Comparison of ENCODE assay signal across 31 cellular contexts in the genomic region with DNA sequence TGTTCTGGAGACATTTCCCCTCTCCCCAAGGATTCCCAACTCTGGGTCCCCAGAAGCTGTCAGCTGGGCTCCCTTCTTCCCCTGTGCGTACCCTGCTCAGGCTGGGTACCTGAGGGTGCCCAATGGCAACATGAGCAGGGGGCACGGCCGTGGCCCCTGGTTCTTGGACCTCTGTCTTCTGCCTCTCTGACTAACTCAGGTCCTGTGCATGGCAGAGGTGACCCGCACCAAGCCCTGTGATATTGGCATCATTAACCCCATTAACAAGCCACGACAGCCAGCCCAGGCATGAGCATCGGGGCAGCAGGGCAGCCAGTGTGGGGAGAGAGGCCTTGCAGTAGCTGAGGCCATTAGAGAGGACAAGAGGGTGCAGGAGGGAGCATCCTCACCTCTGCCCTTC. TPM values are rescaled to one million over a fixed set of nuclear protein-coding genes. Genes with fewer than 3 reads are reported as not detected.
"Had no signal": no experiment of that assay in that cellular context is flagged by ENCODE, and none has a peak within 500 bp of the region (broad histone marks: within the 10 kb centered on the region; RNA-seq: fewer than 3 reads in every experiment).

No MANE protein-coding gene starts in this region.

- H2AFZ ChIP-seq: PC-9 had no signal

- H3K36me3 Mint-ChIP-seq: activated CD4-positive, alpha-beta memory T cell treated with anti-CD3 and anti-CD28 coated beads for 36 hours; activated naive CD4-positive, alpha-beta T cell treated with anti-CD3 and anti-CD28 coated beads, Interleukin-2, amount 50 U/mL, for 72 hours; brain had no signal

- H3K9me3 Mint-ChIP-seq: activated CD4-positive, alpha-beta memory T cell treated with anti-CD3 and anti-CD28 coated beads for 36 hours; activated CD4-positive, alpha-beta T cell treated with anti-CD3 and anti-CD28 coated beads, Interleukin-2, amount 10 ng/mL, durations not matched to agents 7 days and 5 days; activated naive CD4-positive, alpha-beta T cell treated with anti-CD3 and anti-CD28 coated beads for 36 hours; activated T-cell treated with anti-CD3 and anti-CD28 coated beads, Interleukin-2, amount 50 U/mL, for 4 hours; T-helper 1 cell treated with Interleukin-12 subunit alpha and Interleukin-12 subunit beta and Interleukin-4 antibody, amounts not matched to agents 30 μg/mL and 1 μg/mL, for 36 hours; T-helper 2 cell treated with Interferon-gamma antibody and Interleukin-4, amounts not matched to agents 5 μg/mL and 100 μg/mL, for 36 hours had no signal

- H3K27me3 ChIP-seq: adrenal gland, SJSA1 had no signal

- H3K9ac ChIP-seq: SK-N-SH had no signal

- H3K9me3 ChIP-seq: adrenal gland, SJSA1, SK-N-SH had no signal

- H3K27ac Mint-ChIP-seq: activated CD4-positive, alpha-beta memory T cell treated with anti-CD3 and anti-CD28 coated beads for 36 hours; activated CD4-positive, alpha-beta T cell treated with anti-CD3 and anti-CD28 coated beads, Interleukin-2, amount 10 ng/mL, durations not matched to agents 7 days and 5 days; activated naive CD4-positive, alpha-beta T cell treated with anti-CD3 and anti-CD28 coated beads for 36 hours; activated T-helper 1 cell treated with anti-CD3 and anti-CD28 coated beads, Interleukin-12 subunit alpha, Interleukin-12 subunit beta, Interleukin-2, Interleukin-4 antibody, amounts not matched to agents 30 ng/mL and 10 ng/mL and 1 ng/mL, durations not matched to agents 14 hours and 24 hours and 36 hours; brain; T-helper 1 cell treated with Interleukin-12 subunit alpha and Interleukin-12 subunit beta and Interleukin-4 antibody, amounts not matched to agents 30 μg/mL and 1 μg/mL, for 36 hours; T-helper 2 cell treated with Interferon-gamma antibody and Interleukin-4, amounts not matched to agents 5 μg/mL and 100 μg/mL, for 36 hours had no signal

- H3K4me2 ChIP-seq: PC-9, SK-N-SH had no signal

- H3K27ac ChIP-seq: PC-9, RWPE1, SJSA1 had no signal

- H3K27me3 Mint-ChIP-seq: activated CD4-positive, alpha-beta T cell treated with anti-CD3 and anti-CD28 coated beads, Interleukin-2, amount 10 ng/mL, durations not matched to agents 7 days and 5 days had no signal

- DNase-seq: activated CD4-positive, alpha-beta memory T cell treated with anti-CD3 and anti-CD28 coated beads for 36 hours; activated CD4-positive, alpha-beta T cell treated with anti-CD3 and anti-CD28 coated beads, Interleukin-2, amount 10 ng/mL, durations not matched to agents 7 days and 5 days; activated CD8-positive, alpha-beta memory T cell treated with anti-CD3 and anti-CD28 coated beads, Interleukin-2, amount 50 U/mL, for 4 hours; activated gamma-delta T cell treated with Interleukin-2 at 50 U/mL for 16 hours; activated naive CD4-positive, alpha-beta T cell treated with anti-CD3 and anti-CD28 coated beads for 36 hours; activated T-cell treated with anti-CD3 and anti-CD28 coated beads for 4 hours; activated T-cell treated with anti-CD3 and anti-CD28 coated beads, Interleukin-2, amount 50 U/mL, for 4 hours; adrenal gland; NCI-H1092 treated with DMSO at 0.1 percent for 48 hours; NCI-H1417; NCI-H146; NCI-H187; NCI-H2029 treated with DMSO at 0.1 percent for 48 hours; NCI-H2107; NCI-H2171; NCI-H510A; NCI-H526; NCI-H748 treated with DMSO at 0.1 percent for 48 hours; NK-92 treated with Interleukin-12 subunit alpha and Interleukin-12 subunit beta, amount 100 ng/mL, for 24 hours; PC-9; SHP77 treated with DMSO at 0.1 percent for 48 hours; SK-N-SH had no signal

- ATAC-seq: activated naive CD4-positive, alpha-beta T cell treated with anti-CD3 and anti-CD28 coated beads, Interleukin-2, amount 50 U/mL, for 72 hours; activated T-cell treated with anti-CD3 and anti-CD28 coated beads, Interleukin-2, amount 50 U/mL, for 4 hours; K562 had no signal

- H3K4me1 ChIP-seq: SJSA1 had no signal

- H3K9me2 ChIP-seq: SK-N-SH had no signal

- H3K4me3 Mint-ChIP-seq: activated CD4-positive, alpha-beta memory T cell treated with anti-CD3 and anti-CD28 coated beads for 36 hours; activated CD4-positive, alpha-beta T cell treated with anti-CD3 and anti-CD28 coated beads, Interleukin-2, amount 10 ng/mL, durations not matched to agents 7 days and 5 days; activated naive CD4-positive, alpha-beta T cell treated with anti-CD3 and anti-CD28 coated beads for 36 hours; activated T-cell treated with anti-CD3 and anti-CD28 coated beads, Interleukin-2, amount 50 U/mL, for 4 hours; activated T-helper 1 cell treated with anti-CD3 and anti-CD28 coated beads, Interleukin-12 subunit alpha, Interleukin-12 subunit beta, Interleukin-2, Interleukin-4 antibody, amounts not matched to agents 30 ng/mL and 10 ng/mL and 1 ng/mL, durations not matched to agents 14 hours and 24 hours and 36 hours; brain; T-helper 1 cell treated with Interleukin-12 subunit alpha and Interleukin-12 subunit beta and Interleukin-4 antibody, amounts not matched to agents 30 μg/mL and 1 μg/mL, for 36 hours; T-helper 2 cell treated with Interferon-gamma antibody and Interleukin-4, amounts not matched to agents 5 μg/mL and 100 μg/mL, for 36 hours had no signal

- H3K4me3 ChIP-seq: adrenal gland, K562, PC-9, SJSA1 had no signal

- H3K4me1 Mint-ChIP-seq: activated CD4-positive, alpha-beta T cell treated with anti-CD3 and anti-CD28 coated beads, Interleukin-2, amount 10 ng/mL, durations not matched to agents 7 days and 5 days; brain had no signal

RNA-seq across cellular contexts. Expression of a gene that starts 28.4 kb away (rescaled TPM):
- total RNA-seq: activated CD4-positive, alpha-beta memory T cell treated with anti-CD3 and anti-CD28 coated beads for 36 hours; activated CD4-positive, alpha-beta T cell treated with anti-CD3 and anti-CD28 coated beads, Interleukin-2, amount 10 ng/mL, durations not matched to agents 7 days and 5 days; activated naive CD4-positive, alpha-beta T cell treated with anti-CD3 and anti-CD28 coated beads for 36 hours; activated naive CD4-positive, alpha-beta T cell treated with anti-CD3 and anti-CD28 coated beads, Interleukin-2, amount 50 U/mL, for 72 hours; activated T-cell treated with anti-CD3 and anti-CD28 coated beads, Interleukin-2, amount 50 U/mL, for 4 hours; activated T-helper 1 cell treated with anti-CD3 and anti-CD28 coated beads, Interleukin-12 subunit alpha, Interleukin-12 subunit beta, Interleukin-2, Interleukin-4 antibody, amounts not matched to agents 30 ng/mL and 10 ng/mL and 1 ng/mL, durations not matched to agents 14 hours and 24 hours and 36 hours; bronchial epithelial cell; K562; PC-9; SJSA1 had no signal
- polyA plus RNA-seq: K562 had no signal

RNA-seq across cellular contexts. Expression of a gene that starts 49.2 kb away (rescaled TPM):
- total RNA-seq: activated CD4-positive, alpha-beta memory T cell treated with anti-CD3 and anti-CD28 coated beads for 36 hours; activated CD4-positive, alpha-beta T cell treated with anti-CD3 and anti-CD28 coated beads, Interleukin-2, amount 10 ng/mL, durations not matched to agents 7 days and 5 days; activated naive CD4-positive, alpha-beta T cell treated with anti-CD3 and anti-CD28 coated beads for 36 hours; activated naive CD4-positive, alpha-beta T cell treated with anti-CD3 and anti-CD28 coated beads, Interleukin-2, amount 50 U/mL, for 72 hours; activated T-helper 1 cell treated with anti-CD3 and anti-CD28 coated beads, Interleukin-12 subunit alpha, Interleukin-12 subunit beta, Interleukin-2, Interleukin-4 antibody, amounts not matched to agents 30 ng/mL and 10 ng/mL and 1 ng/mL, durations not matched to agents 14 hours and 24 hours and 36 hours; PC-9 had no signal
- polyA plus RNA-seq: SK-N-SH had no signal
